ENCODE assay signal across 8 cellular contexts in genomic region chr5:159286420-159287035, GRCh38. TPM values are rescaled to one million over a fixed set of nuclear protein-coding genes. Genes with fewer than 3 reads are reported as not detected.
A peak's percentile ranks its signal among the peaks of the same experiment; 100 is the strongest.
DNase-seq lines count a peak whose midpoint lies in the region; ATAC-seq and TF ChIP-seq lines count a peak whose summit lies in the region.

No MANE protein-coding gene starts in this region.

- H4K91ac ChIP-seq in IMR-90 (ENCODE audit: insufficient read depth, low read depth, low read length), result no peak overlapping the region

- H3K18ac ChIP-seq in IMR-90 (ENCODE audit: low read depth, low read length), result no peak overlapping the region

- no peaks in the 10 kb centered on the region for H3K4me1 Mint-ChIP-seq in T-helper 17 cell
- no peaks in the 10 kb centered on the region for H3K4me1 Mint-ChIP-seq in stimulated activated effector memory CD8-positive, alpha-beta T cell treated with anti-CD3 and anti-CD28 coated beads, Interleukin-12 subunit alpha, Interleukin-12 subunit beta, amount 100 ng/mL, for 72 hours

- in situ Hi-C loops in IMR-90 (cut with MboI; ENCODE audit: low sequenced_read_pairs), result loop anchor here (10.0 kb wide), 1 partner anchor 698 kb away; no protein-coding TSS in a partner anchor

- CTCF ChIA-PET in IMR-90 (lab: Yijun Ruan, JAX), result interaction anchor here (0.6 to 2.0 kb wide), 6 partner anchors 8 to 157 kb away, joined by 3 to 7 read pairs (median 3); no protein-coding TSS in a partner anchor

- POLR2A ChIA-PET in IMR-90 (lab: Charles Lee; ENCODE audit: unreplicated experiment), result no interaction called here

- no TSS peak for BruUV-seq in IMR-90 (replicated peaks; lab: Mats Ljungman, UMichigan)

- no peaks in the 10 kb centered on the region for H3K9me1 ChIP-seq in IMR-90 (ENCODE audit: insufficient read depth, low read length)

- H3K4me3 ChIP-seq in IMR-90 (ENCODE audit: insufficient read depth, low read depth, low read length), result no peak overlapping the region

- no peak overlapping the region for H3K56ac ChIP-seq in IMR-90 (ENCODE audit: extremely low read depth, insufficient read depth, low read length)

- dilution Hi-C loops in IMR-90 (cut with HindIII; ENCODE audit: low sequenced_read_pairs, unreplicated experiment), result no loop called here

- no peak overlapping the region for H3K23ac ChIP-seq in IMR-90 (ENCODE audit: low read depth, low read length)

- WGBS in IMR-90 (ENCODE audit: extremely low coverage in 2 of 2, insufficient read length in 1 of 2), 2 experiments, result no CpG with 5 or more reads among the region's 8 CpGs

- H3K27ac ChIP-seq in IMR-90 (ENCODE audit: insufficient read depth, low read length), result no peak overlapping the region

- peak; percentile 60 for DNase-seq in DMS53 (lab: John Stamatoyannopoulos, UW)
- peak; percentile 48 for DNase-seq in IMR-90
- DNase-seq in T-helper 17 cell, result no peak
- peak; percentile 24 for DNase-seq in germinal center (ENCODE audit: low spot score)
- no peak for DNase-seq in stimulated activated effector memory CD8-positive, alpha-beta T cell treated with anti-CD3 and anti-CD28 coated beads, Interleukin-12 subunit alpha, Interleukin-12 subunit beta, amount 100 ng/mL, for 72 hours (ENCODE audit: low spot score in 2 of 2)
- DNase-seq in NK-92 (lab: John Stamatoyannopoulos, UW; ENCODE audit: unreplicated experiment), result no peak

- H3K27ac Mint-ChIP-seq in T-helper 17 cell, result no peak overlapping the region
- H3K27ac Mint-ChIP-seq in stimulated activated effector memory CD8-positive, alpha-beta T cell treated with anti-CD3 and anti-CD28 coated beads, Interleukin-12 subunit alpha, Interleukin-12 subunit beta, amount 100 ng/mL, for 72 hours, result no peak overlapping the region

- H3K4me1 ChIP-seq in IMR-90 (ENCODE audit: control insufficient read depth, insufficient read depth, low read length), result no peaks in the 10 kb centered on the region

- no peaks in the 10 kb centered on the region for H3K9me3 Mint-ChIP-seq in stimulated activated effector memory CD8-positive, alpha-beta T cell treated with anti-CD3 and anti-CD28 coated beads, Interleukin-12 subunit alpha, Interleukin-12 subunit beta, amount 100 ng/mL, for 72 hours

- no peak overlapping the region for H3K4me2 ChIP-seq in IMR-90 (ENCODE audit: low read depth, low read length)

- no peak overlapping the region for H4K5ac ChIP-seq in IMR-90 (ENCODE audit: low read depth, low read length)

- no peaks in the 10 kb centered on the region for H4K20me1 ChIP-seq in IMR-90 (ENCODE audit: insufficient read depth, low read length)

- no peaks in the 10 kb centered on the region for H3K79me1 ChIP-seq in IMR-90 (ENCODE audit: low read depth in 1 of 2, low read length in 2 of 2)

- no peak overlapping the region for H3K9ac ChIP-seq in IMR-90 (ENCODE audit: low read depth, low read length)

- no peak overlapping the region for H4K8ac ChIP-seq in IMR-90 (ENCODE audit: low read depth in 2 of 2, low read length in 2 of 2)

- TF ChIP-seq POLR2A in IMR-90 (IDR thresholded peaks at IDR 0.05; ENCODE audit: low read depth, low read length), result no peak

- no peak overlapping the region for H2BK20ac ChIP-seq in IMR-90 (ENCODE audit: low read depth, low read length)

- no peaks in the 10 kb centered on the region for H3K27me3 Mint-ChIP-seq in T-helper 17 cell

- no peak overlapping the region for H2BK120ac ChIP-seq in IMR-90 (ENCODE audit: low read depth, low read length)

- H2BK5ac ChIP-seq in IMR-90 (ENCODE audit: low read depth, low read length, poor library complexity, severe bottlenecking), result no peak overlapping the region

- no peak overlapping the region for H2BK15ac ChIP-seq in IMR-90 (ENCODE audit: low read depth, low read length)

- peak; percentile 77 for TF ChIP-seq RAD21 in IMR-90 (IDR thresholded peaks at IDR 0.05; ENCODE audit: low read length)

- H3K9me3 ChIP-seq in IMR-90 (ENCODE audit: control insufficient read depth, insufficient read depth, low read length), result no peaks in the 10 kb centered on the region
- no peaks in the 10 kb centered on the region for H3K9me3 ChIP-seq in T-helper 17 cell (ENCODE audit: control insufficient read depth, low read length, poor library complexity, severe bottlenecking)

- H3K27me3 ChIP-seq in IMR-90 (ENCODE audit: control insufficient read depth, insufficient read depth, low read length), result no peaks in the 10 kb centered on the region

- H2AK5ac ChIP-seq in IMR-90 (ENCODE audit: low read depth, low read length), result no peak overlapping the region

- intact Hi-C loops in IMR-90 (cut with micrococcal nuclease), result loop anchor here (1.0 to 5.0 kb wide), 3 partner anchors 141 to 681 kb away; partner anchors contain the start of gene ADRA1B

- peaks cover 2% of the 10 kb centered on the region; the same call in 1 of the 2 replicates for H3K36me3 ChIP-seq in IMR-90 (ENCODE audit: control insufficient read depth, insufficient read depth, low read length)

- no peak overlapping the region for H3K4me3 Mint-ChIP-seq in T-helper 17 cell
- no peak overlapping the region for H3K4me3 Mint-ChIP-seq in stimulated activated effector memory CD8-positive, alpha-beta T cell treated with anti-CD3 and anti-CD28 coated beads, Interleukin-12 subunit alpha, Interleukin-12 subunit beta, amount 100 ng/mL, for 72 hours

- peaks cover 3% of the 10 kb centered on the region for H3K36me3 Mint-ChIP-seq in T-helper 17 cell (ENCODE audit: low read depth)
- peaks cover 36% of the 10 kb centered on the region for H3K36me3 Mint-ChIP-seq in stimulated activated effector memory CD8-positive, alpha-beta T cell treated with anti-CD3 and anti-CD28 coated beads, Interleukin-12 subunit alpha, Interleukin-12 subunit beta, amount 100 ng/mL, for 72 hours

- no peak overlapping the region for H3K14ac ChIP-seq in IMR-90 (replicated peaks; ENCODE audit: low read depth, low read length)

- TF ChIP-seq CTCF in IMR-90 (conservative IDR thresholded peaks at IDR 0.05; ENCODE audit: low read depth, low read length), result peak; percentile 56

- peak; percentile 53; the same call in 1 of the 2 replicates for ATAC-seq in IMR-90 (ENCODE audit: low read depth)
- ATAC-seq in T-helper 17 cell, result peak; percentile 63
- peak; percentile 26 for ATAC-seq in stimulated activated effector memory CD8-positive, alpha-beta T cell treated with anti-CD3 and anti-CD28 coated beads, Interleukin-12 subunit alpha, Interleukin-12 subunit beta, amount 100 ng/mL, for 72 hours
- no peak for ATAC-seq in HG02852 (IDR thresholded peaks at IDR 0.05; ENCODE audit: unreplicated experiment)
- no peak for ATAC-seq in GM19023 (IDR thresholded peaks at IDR 0.05; ENCODE audit: unreplicated experiment)

- no peak overlapping the region for H3K4ac ChIP-seq in IMR-90 (ENCODE audit: low read depth, low read length)

- H2AFZ ChIP-seq in IMR-90 (replicated peaks; ENCODE audit: low read length, poor library complexity), result no peak overlapping the region

- no peak overlapping the region for H2AK9ac ChIP-seq in IMR-90 (replicated peaks; ENCODE audit: low read depth, low read length, poor library complexity)

TF ChIP-seq in IMR-90, 13 proteins besides CTCF, POLR2A, EP300 and RAD21:
- TF ChIP-seq SMC3 (IDR thresholded peaks at IDR 0.05; ENCODE audit: low read depth, low read length) (peak; percentile 54; the same call in 1 of the 2 replicates), MXI1 (IDR thresholded peaks at IDR 0.05; ENCODE audit: borderline replicate concordance, low read depth, low read length) (no peak), CHD1 (IDR thresholded peaks at IDR 0.05; ENCODE audit: low read depth, low read length) (no peak), FOS (IDR thresholded peaks at IDR 0.05; ENCODE audit: low read depth, low read length) (no peak)

RNA-seq across cellular contexts. Expression of gene UBLCP1, which starts 23.4 kb away (rescaled TPM):
- total RNA-seq in IMR-90 (2012; rRNA removed) (11.7 and 23.1 TPM in 2 replicates), T-helper 17 cell (10 to 100 TPM; 19.0 to 20.8 TPM)
- 13.0 and 17.5 TPM in 2 replicates for polyA plus RNA-seq in IMR-90 (2012; rRNA removed)
- polyA plus RNA-seq in IMR-90 (2012; cell fraction: cytosol; rRNA removed), result 1.4 and 5.3 TPM in 2 replicates
- 0.42 and 5.4 TPM in 2 replicates for polyA plus RNA-seq in IMR-90 (2012; cell fraction: nucleus; rRNA removed; ENCODE audit: low replicate concordance)

RNA-seq across cellular contexts. Expression of gene IL12B, which starts 43.8 kb away (rescaled TPM):
- total RNA-seq in IMR-90 (2012; rRNA removed) (under 0.01 TPM in 1 of 2 replicates, not detected in the other), T-helper 17 cell (not detected)
- polyA plus RNA-seq in IMR-90 (2012; rRNA removed), result 0.03 TPM in 1 of 2 replicates, not detected in the other
- polyA plus RNA-seq in IMR-90 (2012; cell fraction: cytosol; rRNA removed), result not detected in 2 replicates
- 0.07 and 0.17 TPM in 2 replicates for polyA plus RNA-seq in IMR-90 (2012; cell fraction: nucleus; rRNA removed; ENCODE audit: low replicate concordance)

Comparison
In these comparisons a context has a peak if more than half of its experiments do, and no peak if none do; other contexts are left out.
1. DNase-seq: peak in DMS53 (single experiment), IMR-90 (single experiment) and germinal center (single experiment); none in T-helper 17 cell (0 of 3), stimulated activated effector memory CD8-positive, alpha-beta T cell treated with anti-CD3 and anti-CD28 coated beads, Interleukin-12 subunit alpha, Interleukin-12 subunit beta, amount 100 ng/mL, for 72 hours (0 of 2) and NK-92 (single experiment).
2. ATAC-seq: peak in IMR-90 (single experiment), T-helper 17 cell (single experiment) and stimulated activated effector memory CD8-positive, alpha-beta T cell treated with anti-CD3 and anti-CD28 coated beads, Interleukin-12 subunit alpha, Interleukin-12 subunit beta, amount 100 ng/mL, for 72 hours (single experiment); none in HG02852 (single experiment) and GM19023 (single experiment).